ENCODE assay signal across 8 cellular contexts in genomic region chr22:41831828-41832552, GRCh38. TPM values are rescaled to one million over a fixed set of nuclear protein-coding genes. Genes with fewer than 3 reads are reported as not detected.
DNase-seq lines count a peak whose midpoint lies in the region; ATAC-seq, FAIRE-seq and TF ChIP-seq lines count a peak whose summit lies in the region.

No MANE protein-coding gene starts in this region.

- H3K9me3 ChIP-seq in HepG2 (ENCODE audit: low read length) (no peaks in the 10 kb centered on the region), thyroid gland (no peaks in the 10 kb centered on the region)

- DNase-seq in HepG2 (ENCODE audit: low spot score) = no peak
- no peak for DNase-seq in thyroid gland
- DNase-seq in GM19240 (ENCODE audit: insufficient read length, low spot score) = no peak
- DNase-seq in NCI-H526 treated with DMSO at 0.1 percent for 48 hours (lab: John Stamatoyannopoulos, UW) = no peak

- CTCF ChIA-PET in HepG2 (lab: Yijun Ruan, JAX; ENCODE audit: low intra/inter-chr PET ratio, low total read pairs) = no interaction called here

- H3K4me1 ChIP-seq in HepG2 (ENCODE audit: insufficient read depth, low read length) (peaks cover 50% of the 10 kb centered on the region), thyroid gland (peaks cover 5 to 9% of the 10 kb centered on the region in 2 donors)

- intact Hi-C loops in HepG2 (cut with micrococcal nuclease; ENCODE audit: unreplicated experiment) (no loop called here), thyroid gland (cut with DNase I) (loop anchor here (5.0 kb wide), 1 partner anchor 115 kb away; the partner anchor contains the start of gene CENPM)

- H2AFZ ChIP-seq in HepG2 (ENCODE audit: low read length) = no peak overlapping the region

- FAIRE-seq in HepG2 (lab: Jason Lieb, UNC) = no peak

- H3K27me3 ChIP-seq in HepG2 (ENCODE audit: control insufficient read depth in 1 of 2, insufficient read depth in 2 of 2, low read length in 2 of 2) (no peaks in the 10 kb centered on the region; a peak in 1 of 5 replicates), thyroid gland (no peaks in the 10 kb centered on the region)

- ATAC-seq in HG02938 (IDR thresholded peaks at IDR 0.05; ENCODE audit: unreplicated experiment) (peak; percentile 2), HepG2 (no peak), GM21515 (IDR thresholded peaks at IDR 0.05; ENCODE audit: unreplicated experiment) (no peak)

- in situ Hi-C loops in HepG2 (cut with HindIII; ENCODE audit: extremely low pct_ligation_motif_present, low pct_unique_long_range_greater_than_20kb) = no loop called here

- peak overlapping the region; percentile 99 for H3K27ac ChIP-seq in C4-2B
- H3K27ac ChIP-seq in adipose tissue (ENCODE audit: low read depth, low read length) = peak overlapping the region; percentile 46
- peak overlapping the region; percentile 96 for H3K27ac ChIP-seq in HepG2 (ENCODE audit: extremely low read length, insufficient read depth, low read length)
- peak overlapping the region; percentile 83 to 95 (median 94) for H3K27ac ChIP-seq in thyroid gland

- TSS peak; percentile 97 for BruUV-seq in HepG2 (replicated peaks; lab: Mats Ljungman, UMichigan)

- 7 to 12% (median 10%) methylated on average over 17 of the region's 17 CpGs for WGBS in adipose tissue, 3 donors
- 29% methylated on average over 11 of the region's 17 CpGs for WGBS in HepG2 (ENCODE audit: low lambda C conversion rate)
- 13 to 18% methylated on average over 11 to 17 of the region's 17 CpGs for WGBS in thyroid gland, 2 donors

- H3K9ac ChIP-seq in HepG2 (ENCODE audit: insufficient read depth, low read depth, low read length) = peak overlapping the region; percentile 83

- H3K36me3 ChIP-seq in HepG2 (replicated peaks in 1 of 2; ENCODE audit: control insufficient read depth in 1 of 2, insufficient read depth in 2 of 2, low read length in 2 of 2) (peaks cover 5 to 14% of the 10 kb centered on the region in 2 experiments), thyroid gland (no peaks in the 10 kb centered on the region)

- H3K4me3 ChIP-seq in HepG2 (replicated peaks in 1 of 3; ENCODE audit: insufficient read depth in 1 of 3, low read depth in 2 of 3, low read length in 3 of 3) (peak overlapping the region; percentile 38 to 64 (median 62)), thyroid gland (replicated peaks in 1 of 3) (peak overlapping the region; percentile 7 to 93 (median 12))

- peaks cover 4% of the 10 kb centered on the region; the same call in 1 of the 2 replicates for H4K20me1 ChIP-seq in HepG2 (ENCODE audit: insufficient read depth, low read length)

- POLR2A ChIA-PET in HepG2 (lab: Yijun Ruan, JAX) = interaction anchor here (0.8 to 4.0 kb wide), 14 partner anchors 11 to 363 kb away, joined by 3 to 45 read pairs (median 4); partner anchors contain the start of genes ACO2, CCDC134, CENPM and NDUFA6

- H3K4me2 ChIP-seq in HepG2 (ENCODE audit: low read depth, low read length) = peak overlapping the region; percentile 78

- TF ChIP-seq CTCF in C4-2B (conservative IDR thresholded peaks at IDR 0.05) (no peak), HepG2 (CRISPR knock-in tag; IDR thresholded peaks at IDR 0.05) (no peak), thyroid gland (IDR thresholded peaks at IDR 0.05) (no peak)

- no peak for TF ChIP-seq EP300 in HepG2 (IDR thresholded peaks at IDR 0.05; ENCODE audit: low read depth in 2 of 2, low read length in 2 of 2)
- TF ChIP-seq EP300 in HepG2 (CRISPR knock-in tag; IDR thresholded peaks at IDR 0.05; ENCODE audit: borderline replicate concordance) = no peak

- TF ChIP-seq POLR2A in HepG2 (IDR thresholded peaks at IDR 0.05; ENCODE audit: insufficient read depth in 1 of 2, low read depth in 2 of 2, low read length in 2 of 2) (no peak), thyroid gland (IDR thresholded peaks at IDR 0.05) (no peak)

- H3K79me2 ChIP-seq in HepG2 (ENCODE audit: insufficient read depth, low read length) = peaks cover 40% of the 10 kb centered on the region

- TF ChIP-seq RAD21 in HepG2 (CRISPR knock-in tag; IDR thresholded peaks at IDR 0.05) = no peak

TF ChIP-seq in HepG2, 621 proteins besides CTCF, POLR2A, EP300 and RAD21 (continues in another document):
- TF ChIP-seq ZNF570 (CRISPR knock-in tag; IDR thresholded peaks at IDR 0.05; ENCODE audit: borderline replicate concordance) = no peak
- TF ChIP-seq SCMH1 (CRISPR knock-in tag; IDR thresholded peaks at IDR 0.05; ENCODE audit: borderline replicate concordance) = no peak
- TF ChIP-seq PAF1 (CRISPR knock-in tag; IDR thresholded peaks at IDR 0.05) = no peak

RNA-seq across cellular contexts. Expression of gene SREBF2, which starts 0.9 kb away (rescaled TPM):
- polyA plus RNA-seq in adipose tissue = 10 to 100 TPM; 20.8 to 40.6 (median 35.8) TPM
- total RNA-seq in HepG2 (2016; rRNA removed; fragmentation: Illumina TruSeq; extraction: Trizol) = 30.2 and 53.8 TPM in 2 replicates
- total RNA-seq in HepG2 (2016; cell fraction: cytosol; rRNA removed; fragmentation: Illumina TruSeq; extraction: Trizol; ENCODE audit: low read depth) = 14.0 and 16.6 TPM in 2 replicates
- total RNA-seq in HepG2 (2016; cell fraction: insoluble cytoplasmic fraction; rRNA removed; fragmentation: Illumina TruSeq; extraction: Trizol) = 28.0 and 53.2 TPM in 2 replicates
- 33.3 and 36.0 TPM in 2 replicates for total RNA-seq in HepG2 (2016; cell fraction: membrane; rRNA removed; fragmentation: Illumina TruSeq; extraction: Trizol)
- total RNA-seq in HepG2 (2016; cell fraction: nucleus; rRNA removed; fragmentation: Illumina TruSeq; extraction: Trizol) = 57.4 and 66.5 TPM in 2 replicates
- 72.6 and 108 TPM in 2 replicates for polyA plus RNA-seq in HepG2 (2011; rRNA removed)
- polyA plus RNA-seq in HepG2 (2011; cell fraction: cytosol; rRNA removed) = 70.5 and 75.9 TPM in 2 replicates
- polyA plus RNA-seq in HepG2 (2011; cell fraction: nucleus; rRNA removed) = 163 and 208 TPM in 2 replicates
- polyA plus RNA-seq in HepG2 (2012) = 109 and 143 TPM in 2 replicates
- polyA plus RNA-seq in HepG2 (2016; cell fraction: cytosol; fragmentation: Illumina TruSeq; extraction: Trizol; ENCODE audit: low read depth) = 6.9 and 7.8 TPM in 2 replicates
- 26.3 and 34.3 TPM in 2 replicates for polyA plus RNA-seq in HepG2 (2016; cell fraction: insoluble cytoplasmic fraction; fragmentation: Illumina TruSeq; extraction: Trizol; ENCODE audit: low read depth)
- 19.9 and 23.8 TPM in 2 replicates for polyA plus RNA-seq in HepG2 (2016; cell fraction: membrane; fragmentation: Illumina TruSeq; extraction: Trizol; ENCODE audit: low read depth)
- 92.3 and 92.9 TPM in 2 replicates for polyA plus RNA-seq in HepG2 (2016; cell fraction: nucleus; fragmentation: Illumina TruSeq; extraction: Trizol; ENCODE audit: insufficient read depth, low read depth)
- polyA minus RNA-seq in HepG2 (2011; rRNA and poly(A)+ RNA removed; ENCODE audit: low replicate concordance) = 105 and 167 TPM in 2 replicates
- polyA minus RNA-seq in HepG2 (2011; cell fraction: cytosol; rRNA and poly(A)+ RNA removed) = 56.3 and 97.6 TPM in 2 replicates
- 62.8 and 87.4 TPM in 2 replicates for polyA minus RNA-seq in HepG2 (2011; cell fraction: nucleus; rRNA and poly(A)+ RNA removed)
- 10 to 100 TPM; 34.4 to 91.8 (median 63.7) TPM for total RNA-seq in thyroid gland

RNA-seq across cellular contexts. Expression of gene CCDC134, which starts 31.5 kb away (rescaled TPM):
- polyA plus RNA-seq in adipose tissue (1 to 10 TPM in 2 of 3 donors, under 1 TPM in 1; 0.79 to 2.9 (median 1.8) TPM), HepG2 (2011; rRNA removed) (4.8 and 5.6 TPM in 2 replicates)
- total RNA-seq in HepG2 (2016; rRNA removed; fragmentation: Illumina TruSeq; extraction: Trizol) (11.3 and 17.4 TPM in 2 replicates), thyroid gland (10 to 100 TPM in 3 of 4 donors, 1 to 10 TPM in 1; 6.6 to 18.8 (median 14.4) TPM)
- 40.7 and 41.5 TPM in 2 replicates for total RNA-seq in HepG2 (2016; cell fraction: cytosol; rRNA removed; fragmentation: Illumina TruSeq; extraction: Trizol; ENCODE audit: low read depth)
- 11.5 and 17.3 TPM in 2 replicates for total RNA-seq in HepG2 (2016; cell fraction: insoluble cytoplasmic fraction; rRNA removed; fragmentation: Illumina TruSeq; extraction: Trizol)
- 12.5 and 13.5 TPM in 2 replicates for total RNA-seq in HepG2 (2016; cell fraction: membrane; rRNA removed; fragmentation: Illumina TruSeq; extraction: Trizol)
- total RNA-seq in HepG2 (2016; cell fraction: nucleus; rRNA removed; fragmentation: Illumina TruSeq; extraction: Trizol) = 21.6 and 24.7 TPM in 2 replicates
- polyA plus RNA-seq in HepG2 (2011; cell fraction: cytosol; rRNA removed) = 3.7 and 5.6 TPM in 2 replicates
- 6.9 and 7.1 TPM in 2 replicates for polyA plus RNA-seq in HepG2 (2011; cell fraction: nucleus; rRNA removed)
- polyA plus RNA-seq in HepG2 (2012) = 2.7 and 2.8 TPM in 2 replicates
- polyA plus RNA-seq in HepG2 (2016; cell fraction: cytosol; fragmentation: Illumina TruSeq; extraction: Trizol; ENCODE audit: low read depth) = 1.8 and 2.0 TPM in 2 replicates
- polyA plus RNA-seq in HepG2 (2016; cell fraction: insoluble cytoplasmic fraction; fragmentation: Illumina TruSeq; extraction: Trizol; ENCODE audit: low read depth) = 4.4 TPM in 2 replicates
- 2.2 and 2.7 TPM in 2 replicates for polyA plus RNA-seq in HepG2 (2016; cell fraction: membrane; fragmentation: Illumina TruSeq; extraction: Trizol; ENCODE audit: low read depth)
- polyA plus RNA-seq in HepG2 (2016; cell fraction: nucleus; fragmentation: Illumina TruSeq; extraction: Trizol; ENCODE audit: insufficient read depth, low read depth) = 18.6 and 19.9 TPM in 2 replicates
- polyA minus RNA-seq in HepG2 (2011; rRNA and poly(A)+ RNA removed; ENCODE audit: low replicate concordance) = 14.6 and 21.4 TPM in 2 replicates
- polyA minus RNA-seq in HepG2 (2011; cell fraction: cytosol; rRNA and poly(A)+ RNA removed) = 9.4 and 9.7 TPM in 2 replicates
- 6.3 and 8.3 TPM in 2 replicates for polyA minus RNA-seq in HepG2 (2011; cell fraction: nucleus; rRNA and poly(A)+ RNA removed)

Comparison
In these comparisons a context has a peak if more than half of its experiments do, and no peak if none do; other contexts are left out.
1. H3K27ac ChIP-seq: peak in every context shown above with its lines; median percentile 99 in C4-2B; 96 in HepG2; 94 in thyroid gland; 46 in adipose tissue.